Comparison of ENCODE assay signal across 15 cellular contexts in genomic region chr1:28139033-28139712, GRCh38. TPM values are rescaled to one million over a fixed set of nuclear protein-coding genes. Genes with fewer than 3 reads are reported as not detected.
DNase-seq lines count a peak whose midpoint lies in the region; ATAC-seq and TF ChIP-seq lines count a peak whose summit lies in the region.
"Had no signal": no experiment of that assay in that cellular context is flagged by ENCODE, and none has a peak within 500 bp of the region (broad histone marks: within the 10 kb centered on the region; RNA-seq: fewer than 3 reads in every experiment).

No MANE protein-coding gene starts in this region.

- no peak overlapping the region for H3K4me3 ChIP-seq in RWPE2 (ENCODE audit: severe bottlenecking)
- no peak overlapping the region for H3K4me3 ChIP-seq in fibroblast of mammary gland (ENCODE audit: control insufficient read depth, low read depth, low read length)
- H3K4me3 ChIP-seq: adrenal gland, tibial artery had no signal

- H3K4me1 Mint-ChIP-seq in natural killer cell treated with Interleukin-12 subunit alpha and Interleukin-12 subunit beta and Interleukin-15 and Interleukin-18, amount 100 ng/mL, for 72 hours (ENCODE audit: low read depth in 2 of 2), result peaks cover 40 to 41% of the 10 kb centered on the region in 2 donors
- peaks cover 9 to 12% of the 10 kb centered on the region in 2 donors for H3K4me1 Mint-ChIP-seq in natural killer cell
- H3K4me1 Mint-ChIP-seq in progenitor cell of endocrine pancreas (ENCODE audit: low read depth), result no peaks in the 10 kb centered on the region
- H3K4me1 Mint-ChIP-seq in activated CD8-positive, alpha-beta T cell treated with anti-CD3 and anti-CD28 coated beads, Interleukin-2, amount 10 ng/mL, durations not matched to agents 7 days and 5 days (ENCODE audit: low read depth), result peaks cover 2% of the 10 kb centered on the region
- H3K4me1 Mint-ChIP-seq: CD4-positive, CD25-positive, alpha-beta regulatory T cell had no signal

- peaks cover 23% of the 10 kb centered on the region for H3K4me1 ChIP-seq in RWPE2 (ENCODE audit: insufficient read depth, poor library complexity, severe bottlenecking)
- H3K4me1 ChIP-seq: adrenal gland, parathyroid adenoma, tibial artery had no signal

- H3K27ac Mint-ChIP-seq in natural killer cell treated with Interleukin-12 subunit alpha and Interleukin-12 subunit beta and Interleukin-15 and Interleukin-18, amount 100 ng/mL, for 72 hours, result peak overlapping the region; percentile 9 to 32
- H3K27ac Mint-ChIP-seq in natural killer cell, result no peak overlapping the region
- no peak overlapping the region for H3K27ac Mint-ChIP-seq in progenitor cell of endocrine pancreas
- no peak overlapping the region for H3K27ac Mint-ChIP-seq in activated CD8-positive, alpha-beta T cell treated with anti-CD3 and anti-CD28 coated beads, Interleukin-2, amount 10 ng/mL, durations not matched to agents 7 days and 5 days
- H3K27ac Mint-ChIP-seq: activated CD8-positive, alpha-beta T cell treated with anti-CD3 and anti-CD28 coated beads for 36 hours had no signal

- H3K27ac ChIP-seq in RWPE2 (ENCODE audit: poor library complexity, severe bottlenecking), result no peak overlapping the region
- H3K27ac ChIP-seq: parathyroid adenoma, tibial artery had no signal

- peaks cover 0 to 2% of the 10 kb centered on the region in 2 donors for H3K27me3 Mint-ChIP-seq in natural killer cell treated with Interleukin-12 subunit alpha and Interleukin-12 subunit beta and Interleukin-15 and Interleukin-18, amount 100 ng/mL, for 72 hours
- H3K27me3 Mint-ChIP-seq in natural killer cell (ENCODE audit: low read depth in 2 of 2) (peaks cover 0 to 8% of the 10 kb centered on the region in 2 donors), progenitor cell of endocrine pancreas (peaks cover 5% of the 10 kb centered on the region)
- peaks cover 43% of the 10 kb centered on the region for H3K27me3 Mint-ChIP-seq in activated CD8-positive, alpha-beta T cell treated with anti-CD3 and anti-CD28 coated beads, Interleukin-2, amount 10 ng/mL, durations not matched to agents 7 days and 5 days (ENCODE audit: low read depth)

- no peaks in the 10 kb centered on the region for H3K9me3 ChIP-seq in RWPE2 (ENCODE audit: severe bottlenecking)
- H3K9me3 ChIP-seq: adrenal gland, tibial artery had no signal

- H3K36me3 Mint-ChIP-seq in natural killer cell treated with Interleukin-12 subunit alpha and Interleukin-12 subunit beta and Interleukin-15 and Interleukin-18, amount 100 ng/mL, for 72 hours, result no peaks in the 10 kb centered on the region
- H3K36me3 Mint-ChIP-seq in natural killer cell, result no peaks in the 10 kb centered on the region
- no peaks in the 10 kb centered on the region for H3K36me3 Mint-ChIP-seq in progenitor cell of endocrine pancreas (ENCODE audit: insufficient read depth)
- H3K36me3 Mint-ChIP-seq in activated CD8-positive, alpha-beta T cell treated with anti-CD3 and anti-CD28 coated beads, Interleukin-2, amount 10 ng/mL, durations not matched to agents 7 days and 5 days (ENCODE audit: low read depth), result no peaks in the 10 kb centered on the region
- H3K36me3 Mint-ChIP-seq: CD4-positive, CD25-positive, alpha-beta regulatory T cell had no signal

- no peaks in the 10 kb centered on the region for H3K27me3 ChIP-seq in RWPE2 (ENCODE audit: insufficient read depth, poor library complexity, severe bottlenecking)
- H3K27me3 ChIP-seq: adrenal gland had no signal

- H3K36me3 ChIP-seq in RWPE2 (ENCODE audit: low read depth), result no peaks in the 10 kb centered on the region
- H3K36me3 ChIP-seq: adrenal gland, tibial artery had no signal

- CTCF ChIA-PET in activated CD8-positive, alpha-beta T cell treated with anti-CD3 and anti-CD28 coated beads, Interleukin-2, amount 10 ng/mL, durations not matched to agents 7 days and 5 days (lab: Charles Lee), result no interaction called here

- no peak for TF ChIP-seq CTCF in natural killer cell (IDR thresholded peaks at IDR 0.05)
- no peak for TF ChIP-seq CTCF in RWPE2 (IDR thresholded peaks at IDR 0.05; ENCODE audit: poor library complexity, severe bottlenecking)
- TF ChIP-seq CTCF in fibroblast of mammary gland (conservative IDR thresholded peaks at IDR 0.05; ENCODE audit: control insufficient read depth, insufficient read depth, low read depth, low read length), result no peak
- TF ChIP-seq CTCF in progenitor cell of endocrine pancreas (IDR thresholded peaks at IDR 0.05; ENCODE audit: unreplicated experiment), result no peak

- ATAC-seq in natural killer cell treated with Interleukin-12 subunit alpha and Interleukin-12 subunit beta and Interleukin-15 and Interleukin-18, amount 100 ng/mL, for 72 hours, result peak in 1 of 2 donors; percentile 70
- no peak for ATAC-seq in natural killer cell
- ATAC-seq in RWPE2 (ENCODE audit: low read depth), result peak; percentile 32; the same call in 1 of the 3 replicates
- no peak for ATAC-seq in activated CD8-positive, alpha-beta T cell treated with anti-CD3 and anti-CD28 coated beads, Interleukin-2, amount 10 ng/mL, durations not matched to agents 7 days and 5 days
- no peak for ATAC-seq in GM19328 (IDR thresholded peaks at IDR 0.05; ENCODE audit: unreplicated experiment)
- ATAC-seq: activated CD8-positive, alpha-beta T cell treated with anti-CD3 and anti-CD28 coated beads for 36 hours had no signal

- H3K4me3 Mint-ChIP-seq in natural killer cell treated with Interleukin-12 subunit alpha and Interleukin-12 subunit beta and Interleukin-15 and Interleukin-18, amount 100 ng/mL, for 72 hours, result peak overlapping the region; percentile 26
- no peak overlapping the region for H3K4me3 Mint-ChIP-seq in natural killer cell
- H3K4me3 Mint-ChIP-seq in progenitor cell of endocrine pancreas (ENCODE audit: low read depth), result no peak overlapping the region
- H3K4me3 Mint-ChIP-seq in activated CD8-positive, alpha-beta T cell treated with anti-CD3 and anti-CD28 coated beads, Interleukin-2, amount 10 ng/mL, durations not matched to agents 7 days and 5 days, result no peak overlapping the region
- H3K4me3 Mint-ChIP-seq: activated CD8-positive, alpha-beta T cell treated with anti-CD3 and anti-CD28 coated beads for 36 hours; CD4-positive, CD25-positive, alpha-beta regulatory T cell had no signal

- DNase-seq in natural killer cell treated with Interleukin-12 subunit alpha and Interleukin-12 subunit beta and Interleukin-15 and Interleukin-18, amount 100 ng/mL, for 72 hours (ENCODE audit: low spot score), result no peak
- DNase-seq in natural killer cell (no peak), RWPE2 (ENCODE audit: low spot score) (no peak), fibroblast of mammary gland (ENCODE audit: low read depth) (peak; percentile 95), progenitor cell of endocrine pancreas (ENCODE audit: low spot score, unreplicated experiment) (no peak), NCI-H526 (lab: John Stamatoyannopoulos, UW) (no peak)
- no peak for DNase-seq in activated CD8-positive, alpha-beta T cell treated with anti-CD3 and anti-CD28 coated beads, Interleukin-2, amount 10 ng/mL, durations not matched to agents 7 days and 5 days
- DNase-seq: activated CD8-positive, alpha-beta T cell treated with anti-CD3 and anti-CD28 coated beads for 36 hours; CD4-positive, CD25-positive, alpha-beta regulatory T cell; kidney glomerular epithelial cell; NCI-H2171 treated with DMSO at 0.1 percent for 48 hours had no signal

- intact Hi-C loops in natural killer cell (cut with micrococcal nuclease), result no loop called here

- POLR2A ChIA-PET in activated CD8-positive, alpha-beta T cell treated with anti-CD3 and anti-CD28 coated beads, Interleukin-2, amount 10 ng/mL, durations not matched to agents 7 days and 5 days (lab: Charles Lee), result no interaction called here

- no peaks in the 10 kb centered on the region for H3K9me3 Mint-ChIP-seq in natural killer cell treated with Interleukin-12 subunit alpha and Interleukin-12 subunit beta and Interleukin-15 and Interleukin-18, amount 100 ng/mL, for 72 hours
- H3K9me3 Mint-ChIP-seq in natural killer cell, result no peaks in the 10 kb centered on the region
- H3K9me3 Mint-ChIP-seq in progenitor cell of endocrine pancreas (ENCODE audit: low read depth), result peaks cover 3% of the 10 kb centered on the region
- no peaks in the 10 kb centered on the region for H3K9me3 Mint-ChIP-seq in activated CD8-positive, alpha-beta T cell treated with anti-CD3 and anti-CD28 coated beads, Interleukin-2, amount 10 ng/mL, durations not matched to agents 7 days and 5 days (ENCODE audit: insufficient read depth)
- H3K9me3 Mint-ChIP-seq: activated CD8-positive, alpha-beta T cell treated with anti-CD3 and anti-CD28 coated beads for 36 hours; CD4-positive, CD25-positive, alpha-beta regulatory T cell had no signal

RNA-seq across cellular contexts. Expression of gene PTAFR, which starts 37.3 kb away (rescaled TPM):
- total RNA-seq in natural killer cell treated with Interleukin-12 subunit alpha and Interleukin-12 subunit beta and Interleukin-15 and Interleukin-18, amount 100 ng/mL, for 72 hours, result 1 to 10 TPM; 1.3 to 2.0 TPM
- total RNA-seq in natural killer cell (1 to 10 TPM; 1.2 to 6.4 (median 1.5) TPM), progenitor cell of endocrine pancreas (0.19 and 0.27 TPM in 2 replicates)
- under 1 TPM; 0.47 to 0.50 TPM for total RNA-seq in activated CD8-positive, alpha-beta T cell treated with anti-CD3 and anti-CD28 coated beads, Interleukin-2, amount 10 ng/mL, durations not matched to agents 7 days and 5 days

RNA-seq across cellular contexts. Expression of gene EYA3, which starts 50.8 kb away (rescaled TPM):
- 10 to 100 TPM; 62.6 to 64.6 TPM for total RNA-seq in natural killer cell treated with Interleukin-12 subunit alpha and Interleukin-12 subunit beta and Interleukin-15 and Interleukin-18, amount 100 ng/mL, for 72 hours
- total RNA-seq in natural killer cell (10 to 100 TPM; 17.7 to 25.2 (median 19.1) TPM), progenitor cell of endocrine pancreas (41.3 and 42.5 TPM in 2 replicates)
- total RNA-seq in activated CD8-positive, alpha-beta T cell treated with anti-CD3 and anti-CD28 coated beads, Interleukin-2, amount 10 ng/mL, durations not matched to agents 7 days and 5 days, result 10 to 100 TPM; 33.5 to 34.5 TPM

Comparison
In these comparisons a context has a peak if more than half of its experiments do, and no peak if none do; other contexts are left out.
1. H3K27ac Mint-ChIP-seq: peak in natural killer cell treated with Interleukin-12 subunit alpha and Interleukin-12 subunit beta and Interleukin-15 and Interleukin-18, amount 100 ng/mL, for 72 hours (2 of 2); none in natural killer cell (0 of 2), progenitor cell of endocrine pancreas (single experiment) and activated CD8-positive, alpha-beta T cell treated with anti-CD3 and anti-CD28 coated beads, Interleukin-2, amount 10 ng/mL, durations not matched to agents 7 days and 5 days (single experiment).